Comparison of ENCODE assay signal across 12 cellular contexts in the genomic region with DNA sequence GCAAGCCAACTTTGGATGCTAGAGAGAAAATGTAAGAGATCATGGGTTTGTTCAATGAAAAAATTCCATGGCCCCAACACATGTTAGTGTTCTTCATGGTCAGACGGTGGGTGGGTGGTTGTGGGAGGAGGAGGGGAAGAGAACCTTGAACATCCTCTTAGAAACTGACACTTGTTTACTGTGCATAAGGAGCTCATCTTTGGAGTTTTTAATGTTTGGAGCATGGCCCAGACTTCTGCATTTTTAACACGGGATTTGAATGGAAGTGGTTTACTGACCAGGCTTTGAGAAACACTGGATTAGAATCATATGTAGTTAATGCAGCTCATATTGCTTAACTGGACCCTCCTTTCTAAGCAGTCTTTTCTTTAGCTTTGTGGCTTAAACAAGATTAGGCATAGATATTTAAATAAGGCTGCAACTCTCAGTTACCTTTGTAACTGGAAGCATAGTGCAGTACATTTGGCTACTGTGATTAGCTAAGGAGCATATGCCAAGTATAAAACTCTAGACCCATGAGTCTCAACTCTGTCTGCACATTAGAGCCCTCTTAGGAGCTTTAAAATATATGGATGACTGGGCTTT.
"Had no signal": no experiment of that assay in that cellular context is flagged by ENCODE, and none has a peak within 500 bp of the region (broad histone marks: within the 10 kb centered on the region; RNA-seq: fewer than 3 reads in every experiment).

No MANE protein-coding gene starts in this region.

- DNase-seq: activated CD4-positive, alpha-beta T cell treated with anti-CD3 and anti-CD28 coated beads, Interleukin-2, amount 50 U/mL, for 1 hour; brain microvascular endothelial cell; cerebellar nuclear complex; erythroblast; foreskin keratinocyte; heart left ventricle; left ventricle myocardium superior; mesenchymal stem cell; stimulated activated CD4-positive, alpha-beta T cell treated with anti-CD3 and anti-CD28 coated beads, Interleukin-4, amount 100 ng/mL, for 1 hour; stimulated activated CD8-positive, alpha-beta memory T cell treated with anti-CD3 and anti-CD28 coated beads, Interleukin-4, amount 100 ng/mL, for 48 hours; testis; upper lobe of right lung had no signal

- H3K36me3 ChIP-seq: upper lobe of right lung had no signal

- H3K27me3 ChIP-seq: brain microvascular endothelial cell, foreskin keratinocyte, heart left ventricle, testis, upper lobe of right lung had no signal

- H3K9me3 ChIP-seq: heart left ventricle, testis, upper lobe of right lung had no signal

- H3K4me1 ChIP-seq: foreskin keratinocyte, testis, upper lobe of right lung had no signal

- H3K4me3 ChIP-seq: heart left ventricle, testis, upper lobe of right lung had no signal

- H3K27ac ChIP-seq: brain microvascular endothelial cell, foreskin keratinocyte, heart left ventricle, testis, upper lobe of right lung had no signal
